Comparison of ENCODE assay signal across 21 cellular contexts in genomic region chr5:1171340-1171941, GRCh38. TPM values are rescaled to one million over a fixed set of nuclear protein-coding genes. Genes with fewer than 3 reads are reported as not detected.
DNase-seq lines count a peak whose midpoint lies in the region; ATAC-seq and TF ChIP-seq lines count a peak whose summit lies in the region.
"Had no signal": no experiment of that assay in that cellular context is flagged by ENCODE, and none has a peak within 500 bp of the region (broad histone marks: within the 10 kb centered on the region; RNA-seq: fewer than 3 reads in every experiment).

No MANE protein-coding gene starts in this region.

- H3K4me3 ChIP-seq in heart right ventricle = no peak overlapping the region
- no peak overlapping the region for H3K4me3 ChIP-seq in colonic mucosa
- H3K4me3 ChIP-seq: A549, GM12878, GM23338, stomach had no signal

- peaks cover 19% of the 10 kb centered on the region for H3K27me3 Mint-ChIP-seq in chondrocyte (ENCODE audit: low read depth)

- WGBS in heart right ventricle, 2 donors = 49 to 58% methylated on average over 15 of the region's 15 CpGs

- no peak overlapping the region for H3K27ac Mint-ChIP-seq in chondrocyte (ENCODE audit: unreplicated experiment)
- H3K27ac Mint-ChIP-seq: activated CD4-positive, alpha-beta memory T cell treated with anti-CD3 and anti-CD28 coated beads, Interleukin-2, amount 10 ng/mL, durations not matched to agents 7 days and 5 days; GM23338 had no signal

- H3K4me3 Mint-ChIP-seq in chondrocyte (ENCODE audit: unreplicated experiment) = no peak overlapping the region
- H3K4me3 Mint-ChIP-seq: activated CD4-positive, alpha-beta memory T cell treated with anti-CD3 and anti-CD28 coated beads, Interleukin-2, amount 10 ng/mL, durations not matched to agents 7 days and 5 days; GM23338 had no signal

- no peak overlapping the region for H3K9ac ChIP-seq in colonic mucosa (ENCODE audit: low read depth in 2 of 2, low read length in 2 of 2)

- H3K36me3 ChIP-seq in heart right ventricle = no peaks in the 10 kb centered on the region
- H3K36me3 ChIP-seq in colonic mucosa = no peaks in the 10 kb centered on the region
- H3K36me3 ChIP-seq: stomach had no signal

- no peak for TF ChIP-seq CTCF in heart right ventricle (IDR thresholded peaks at IDR 0.05)
- TF ChIP-seq CTCF in chondrocyte (IDR thresholded peaks at IDR 0.05) = no peak
- no peak for TF ChIP-seq CTCF in colonic mucosa (IDR thresholded peaks at IDR 0.05)

- no peak for ATAC-seq in Right ventricle myocardium inferior
- no peak for ATAC-seq in heart right ventricle
- ATAC-seq in HG02571 (IDR thresholded peaks at IDR 0.05; ENCODE audit: unreplicated experiment) = no peak
- ATAC-seq: GM12878, GM23338 had no signal

- H3K4me1 Mint-ChIP-seq in chondrocyte (ENCODE audit: low read depth) = peaks cover 4% of the 10 kb centered on the region

- H3K4me1 ChIP-seq in heart right ventricle (peaks cover 0 to 17% (median 9%) of the 10 kb centered on the region in 9 donors), colonic mucosa (peaks cover 5% of the 10 kb centered on the region)

- no peaks in the 10 kb centered on the region for H3K9me3 ChIP-seq in heart right ventricle
- H3K9me3 ChIP-seq in colonic mucosa = no peaks in the 10 kb centered on the region
- H3K9me3 ChIP-seq: A549, stomach had no signal

- intact Hi-C loops in Right ventricle myocardium inferior (cut with DNase I) = no loop called here
- intact Hi-C loops in heart right ventricle (cut with DNase I) = loop anchor here in 4 of 10 donors (5.0 to 10.0 kb wide), 3 partner anchors 247 to 483 kb away; no protein-coding TSS in a partner anchor
- intact Hi-C loops in posterior vena cava (cut with DNase I) = loop anchor here in 1 of 2 donors (5.0 kb wide), 1 partner anchor 471 kb away; no protein-coding TSS in a partner anchor
- intact Hi-C loops in colonic mucosa (cut with DNase I) = no loop called here

- no peaks in the 10 kb centered on the region for H3K9me3 Mint-ChIP-seq in chondrocyte (ENCODE audit: low read depth)
- H3K9me3 Mint-ChIP-seq: activated CD4-positive, alpha-beta memory T cell treated with anti-CD3 and anti-CD28 coated beads, Interleukin-2, amount 10 ng/mL, durations not matched to agents 7 days and 5 days; CD8-positive, alpha-beta memory T cell; GM23338 had no signal

- DNase-seq in Right ventricle myocardium inferior (ENCODE audit: missing footprints) = peak; percentile 35
- no peak for DNase-seq in heart right ventricle
- DNase-seq in OCI-M1 (lab: John Stamatoyannopoulos, UW) = peak; percentile 51
- DNase-seq in chondrocyte (ENCODE audit: low spot score) = peak; percentile 48
- peak; percentile 56 for DNase-seq in posterior vena cava (ENCODE audit: low spot score)
- no peak for DNase-seq in COR-L47 (lab: John Stamatoyannopoulos, UW)
- no peak for DNase-seq in colonic mucosa
- DNase-seq: activated CD4-positive, alpha-beta memory T cell treated with anti-CD3 and anti-CD28 coated beads, Interleukin-2, amount 10 ng/mL, durations not matched to agents 7 days and 5 days; activated T-cell treated with anti-CD3 and anti-CD28 coated beads, Interleukin-2, amount 50 U/mL, for 48 hours; cerebellar nuclear complex; mammary epithelial cell; NCI-H1092; NCI-H69; stomach had no signal

- H3K27me3 ChIP-seq in heart right ventricle (peaks cover 0 to 8% (median 0%) of the 10 kb centered on the region in 7 donors), colonic mucosa (no peaks in the 10 kb centered on the region)

- no peaks in the 10 kb centered on the region for H3K36me3 Mint-ChIP-seq in chondrocyte (ENCODE audit: low read depth)
- H3K36me3 Mint-ChIP-seq: CD8-positive, alpha-beta memory T cell had no signal

- H3K27ac ChIP-seq in heart right ventricle (no peak overlapping the region), colonic mucosa (no peak overlapping the region)
- H3K27ac ChIP-seq: A549, stomach, VCaP had no signal

RNA-seq across cellular contexts. Expression of gene SLC6A19, which starts 30.0 kb away (rescaled TPM):
- total RNA-seq in Right ventricle myocardium inferior = not detected
- total RNA-seq in heart right ventricle = under 1 TPM in 1 of 10 donors, not detected in 9; 0.11 TPM
- polyA plus RNA-seq in heart right ventricle = not detected
- total RNA-seq in chondrocyte = not detected in 3 replicates
- under 1 TPM in 1 of 2 donors, not detected in 1; 0.09 TPM for total RNA-seq in posterior vena cava
- 10 to 100 TPM in 1 of 2 donors, under 1 TPM in 1; 0.67 to 56.2 TPM for total RNA-seq in colonic mucosa
- total RNA-seq: activated CD4-positive, alpha-beta memory T cell treated with anti-CD3 and anti-CD28 coated beads, Interleukin-2, amount 10 ng/mL, durations not matched to agents 7 days and 5 days; CD8-positive, alpha-beta memory T cell; GM23338; mammary epithelial cell had no signal
- polyA plus RNA-seq: CD8-positive, alpha-beta memory T cell; GM23338; mammary epithelial cell; neural cell had no signal

RNA-seq across cellular contexts. Expression of gene SLC6A18, which starts 53.7 kb away (rescaled TPM):
- total RNA-seq in Right ventricle myocardium inferior (not detected), heart right ventricle (not detected), chondrocyte (not detected in 3 replicates), posterior vena cava (not detected), colonic mucosa (under 1 TPM in 1 of 2 donors, not detected in 1; 0.27 TPM)
- polyA plus RNA-seq in heart right ventricle = not detected
- total RNA-seq: activated CD4-positive, alpha-beta memory T cell treated with anti-CD3 and anti-CD28 coated beads, Interleukin-2, amount 10 ng/mL, durations not matched to agents 7 days and 5 days; CD8-positive, alpha-beta memory T cell; GM12878; GM23338; mammary epithelial cell; stomach had no signal
- polyA plus RNA-seq: A549; CD8-positive, alpha-beta memory T cell; GM12878; GM23338; mammary epithelial cell; neural cell; stomach had no signal

RNA-seq across cellular contexts. Expression of gene SLC12A7, which starts 59.6 kb away (rescaled TPM):
- 179 TPM for total RNA-seq in Right ventricle myocardium inferior
- total RNA-seq in heart right ventricle = 100 to 1,000 TPM; 122 to 208 (median 146) TPM
- polyA plus RNA-seq in heart right ventricle = 100 to 1,000 TPM in 1 of 2 donors, 10 to 100 TPM in 1; 36.3 to 145 TPM
- 2.0 to 4.9 TPM (median 3.7 TPM) in 3 replicates for total RNA-seq in chondrocyte
- 10 to 100 TPM; 23.8 to 34.6 TPM for total RNA-seq in posterior vena cava
- total RNA-seq in colonic mucosa = 10 to 100 TPM; 64.6 to 81.2 TPM

Comparison
In these comparisons a context has a peak if more than half of its experiments do, and no peak if none do; other contexts are left out.
1. DNase-seq: peak in Right ventricle myocardium inferior (single experiment), OCI-M1 (single experiment), chondrocyte (single experiment) and posterior vena cava (single experiment); none in heart right ventricle (0 of 2), COR-L47 (single experiment) and colonic mucosa (single experiment).